ENCODE assay signal across 9 cellular contexts in the genomic region with DNA sequence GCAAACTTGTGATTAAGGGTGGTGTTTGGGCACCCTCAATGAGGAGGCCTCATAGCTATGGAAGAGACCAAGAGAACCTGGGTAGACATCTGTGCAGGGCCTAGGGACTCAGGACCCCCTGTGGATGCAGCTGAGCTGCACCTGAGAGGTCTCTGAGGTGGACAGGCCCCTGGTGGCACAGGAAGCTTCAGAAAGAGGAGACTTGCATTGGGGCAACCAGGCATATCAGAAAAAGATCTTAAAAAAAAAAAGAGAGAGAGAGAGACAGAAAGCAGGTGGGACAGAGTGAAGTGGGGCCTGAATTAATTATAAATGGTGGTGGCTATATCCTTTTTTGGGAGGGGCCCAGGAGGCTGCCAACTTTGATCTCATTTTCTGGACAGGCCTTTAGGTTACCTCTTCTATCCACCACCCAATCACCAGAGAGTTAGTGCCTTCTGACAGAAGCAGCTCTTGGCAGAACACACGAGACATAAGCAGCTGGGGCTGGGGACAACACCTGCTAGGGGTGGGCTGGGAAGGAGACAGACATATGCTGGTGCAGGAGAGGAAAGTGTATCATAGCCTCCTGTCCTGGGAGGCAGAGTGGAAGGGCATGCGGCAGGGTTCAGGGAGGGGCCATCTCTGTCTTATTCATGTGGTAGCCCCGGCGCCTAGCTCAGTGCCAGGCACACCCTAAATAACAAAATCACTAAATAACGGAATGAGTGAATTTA. TPM values are rescaled to one million over a fixed set of nuclear protein-coding genes. Genes with fewer than 3 reads are reported as not detected.
DNase-seq lines count a peak whose midpoint lies in the region; ATAC-seq and TF ChIP-seq lines count a peak whose summit lies in the region.
"Had no signal": no experiment of that assay in that cellular context is flagged by ENCODE, and none has a peak within 500 bp of the region (broad histone marks: within the 10 kb centered on the region; RNA-seq: fewer than 3 reads in every experiment).

No MANE protein-coding gene starts in this region.

- H3K27me3 Mint-ChIP-seq in CD4-positive, CD25-positive, alpha-beta regulatory T cell = peaks cover 6% of the 10 kb centered on the region
- peaks cover 0 to 6% (median 0%) of the 10 kb centered on the region in 5 donors for H3K27me3 Mint-ChIP-seq in naive thymus-derived CD4-positive, alpha-beta T cell
- peaks cover 7% of the 10 kb centered on the region for H3K27me3 Mint-ChIP-seq in endothelial cell (ENCODE audit: unreplicated experiment)
- peaks cover 5% of the 10 kb centered on the region for H3K27me3 Mint-ChIP-seq in T-helper 2 cell treated with Interferon-gamma antibody and Interleukin-4, amounts not matched to agents 5 μg/mL and 100 μg/mL, for 36 hours (ENCODE audit: low read depth)

- POLR2A ChIA-PET in naive thymus-derived CD4-positive, alpha-beta T cell (lab: Charles Lee) = interaction anchor here (0.7 to 3.6 kb wide), 6 partner anchors 9 to 111 kb away, joined by 3 to 27 read pairs (median 6); partner anchors contain the start of genes CTDSP2 and TSFM

- DNase-seq in CD4-positive, CD25-positive, alpha-beta regulatory T cell = no peak
- peak; percentile 88 for DNase-seq in NCI-H2029 (lab: John Stamatoyannopoulos, UW)
- DNase-seq in astrocyte of the spinal cord (ENCODE audit: low read depth, low spot score) = peak; percentile 27
- no peak for DNase-seq in naive thymus-derived CD4-positive, alpha-beta T cell
- no peak for DNase-seq in endothelial cell (ENCODE audit: low spot score)
- DNase-seq in NCI-H226 = no peak
- DNase-seq in T-helper 2 cell treated with Interferon-gamma antibody and Interleukin-4, amounts not matched to agents 5 μg/mL and 100 μg/mL, for 36 hours (ENCODE audit: low spot score) = no peak
- DNase-seq: occipital lobe had no signal

- no peak overlapping the region for H3K4me3 ChIP-seq in CD4-positive, CD25-positive, alpha-beta regulatory T cell (ENCODE audit: low read depth, low read length)
- no peak overlapping the region for H3K4me3 ChIP-seq in astrocyte of the spinal cord (ENCODE audit: low read depth, low read length)
- H3K4me3 ChIP-seq in naive thymus-derived CD4-positive, alpha-beta T cell (ENCODE audit: low read length) = no peak overlapping the region

- peak overlapping the region in 3 of 4 donors; percentile 41 to 75 (median 42) for H3K4me3 Mint-ChIP-seq in CD4-positive, CD25-positive, alpha-beta regulatory T cell
- peak overlapping the region in 9 of 10 donors; percentile 40 to 88 (median 64) for H3K4me3 Mint-ChIP-seq in naive thymus-derived CD4-positive, alpha-beta T cell
- H3K4me3 Mint-ChIP-seq in endothelial cell (ENCODE audit: unreplicated experiment) = no peak overlapping the region
- no peak overlapping the region for H3K4me3 Mint-ChIP-seq in T-helper 2 cell treated with Interferon-gamma antibody and Interleukin-4, amounts not matched to agents 5 μg/mL and 100 μg/mL, for 36 hours

- H3K4me1 Mint-ChIP-seq in CD4-positive, CD25-positive, alpha-beta regulatory T cell = peaks cover 12 to 55% (median 39%) of the 10 kb centered on the region in 4 donors
- peaks cover 32 to 58% (median 55%) of the 10 kb centered on the region in 7 donors for H3K4me1 Mint-ChIP-seq in naive thymus-derived CD4-positive, alpha-beta T cell
- peaks cover 51% of the 10 kb centered on the region for H3K4me1 Mint-ChIP-seq in endothelial cell (ENCODE audit: unreplicated experiment)
- peaks cover 46% of the 10 kb centered on the region for H3K4me1 Mint-ChIP-seq in T-helper 2 cell treated with Interferon-gamma antibody and Interleukin-4, amounts not matched to agents 5 μg/mL and 100 μg/mL, for 36 hours (ENCODE audit: low read depth)

- no peaks in the 10 kb centered on the region for H3K9me3 Mint-ChIP-seq in CD4-positive, CD25-positive, alpha-beta regulatory T cell
- no peaks in the 10 kb centered on the region for H3K9me3 Mint-ChIP-seq in naive thymus-derived CD4-positive, alpha-beta T cell
- no peaks in the 10 kb centered on the region for H3K9me3 Mint-ChIP-seq in endothelial cell (ENCODE audit: unreplicated experiment)
- H3K9me3 Mint-ChIP-seq in T-helper 2 cell treated with Interferon-gamma antibody and Interleukin-4, amounts not matched to agents 5 μg/mL and 100 μg/mL, for 36 hours = no peaks in the 10 kb centered on the region

- no peaks in the 10 kb centered on the region for H3K9me3 ChIP-seq in CD4-positive, CD25-positive, alpha-beta regulatory T cell (ENCODE audit: control insufficient read depth in 2 of 2, low read length in 2 of 2)
- H3K9me3 ChIP-seq in naive thymus-derived CD4-positive, alpha-beta T cell (ENCODE audit: control insufficient read depth in 2 of 3, low read length in 3 of 3) = no peaks in the 10 kb centered on the region

- H3K36me3 Mint-ChIP-seq in CD4-positive, CD25-positive, alpha-beta regulatory T cell = no peaks in the 10 kb centered on the region
- no peaks in the 10 kb centered on the region for H3K36me3 Mint-ChIP-seq in naive thymus-derived CD4-positive, alpha-beta T cell
- peaks cover 3% of the 10 kb centered on the region for H3K36me3 Mint-ChIP-seq in endothelial cell (ENCODE audit: low read depth, unreplicated experiment)
- H3K36me3 Mint-ChIP-seq in T-helper 2 cell treated with Interferon-gamma antibody and Interleukin-4, amounts not matched to agents 5 μg/mL and 100 μg/mL, for 36 hours (ENCODE audit: low read depth) = no peaks in the 10 kb centered on the region

- ATAC-seq in CD4-positive, CD25-positive, alpha-beta regulatory T cell (ENCODE audit: low read depth in 2 of 2) = no peak
- no peak for ATAC-seq in naive thymus-derived CD4-positive, alpha-beta T cell
- ATAC-seq in HG03520 (IDR thresholded peaks at IDR 0.05; ENCODE audit: unreplicated experiment) = no peak

- no peaks in the 10 kb centered on the region for H3K27me3 ChIP-seq in CD4-positive, CD25-positive, alpha-beta regulatory T cell (ENCODE audit: control insufficient read depth, insufficient read depth, low read length)
- H3K27me3 ChIP-seq in naive thymus-derived CD4-positive, alpha-beta T cell (ENCODE audit: control insufficient read depth in 2 of 2, insufficient read depth in 2 of 2, low read length in 2 of 2) = no peaks in the 10 kb centered on the region

- CTCF ChIA-PET in naive thymus-derived CD4-positive, alpha-beta T cell (lab: Charles Lee) = interaction anchor here (0.6 to 4.0 kb wide), 12 partner anchors 8 to 135 kb away, joined by 3 to 39 read pairs (median 9); partner anchors contain the start of gene CTDSP2

- peak overlapping the region; percentile 47 to 90 (median 81) for H3K27ac Mint-ChIP-seq in CD4-positive, CD25-positive, alpha-beta regulatory T cell
- peak overlapping the region; percentile 11 to 94 (median 63) for H3K27ac Mint-ChIP-seq in naive thymus-derived CD4-positive, alpha-beta T cell
- H3K27ac Mint-ChIP-seq in endothelial cell (ENCODE audit: unreplicated experiment) = no peak overlapping the region
- no peak overlapping the region for H3K27ac Mint-ChIP-seq in T-helper 2 cell treated with Interferon-gamma antibody and Interleukin-4, amounts not matched to agents 5 μg/mL and 100 μg/mL, for 36 hours

- TF ChIP-seq CTCF in astrocyte of the spinal cord (IDR thresholded peaks at IDR 0.05; ENCODE audit: low read depth, low read length) (no peak), endothelial cell (IDR thresholded peaks at IDR 0.05; ENCODE audit: unreplicated experiment) (no peak)

- in situ Hi-C loops in astrocyte of the spinal cord (cut with HindIII; ENCODE audit: low sequenced_read_pairs) = no loop called here

- H3K36me3 ChIP-seq in CD4-positive, CD25-positive, alpha-beta regulatory T cell (ENCODE audit: control insufficient read depth, insufficient read depth, low read length) = no peaks in the 10 kb centered on the region
- no peaks in the 10 kb centered on the region for H3K36me3 ChIP-seq in naive thymus-derived CD4-positive, alpha-beta T cell (ENCODE audit: control insufficient read depth in 2 of 3, insufficient read depth in 3 of 3, low read length in 3 of 3)

- H3K27ac ChIP-seq in CD4-positive, CD25-positive, alpha-beta regulatory T cell (ENCODE audit: insufficient read depth, low read length, poor library complexity, severe bottlenecking) = no peak overlapping the region
- no peak overlapping the region for H3K27ac ChIP-seq in naive thymus-derived CD4-positive, alpha-beta T cell (ENCODE audit: low read depth, low read length)

- intact Hi-C loops in naive thymus-derived CD4-positive, alpha-beta T cell (cut with micrococcal nuclease) = no loop called here

- peaks cover 49% of the 10 kb centered on the region for H3K4me1 ChIP-seq in CD4-positive, CD25-positive, alpha-beta regulatory T cell (ENCODE audit: control insufficient read depth, insufficient read depth, low read length, poor library complexity, severe bottlenecking)
- peaks cover 30 to 49% of the 10 kb centered on the region in 2 donors for H3K4me1 ChIP-seq in naive thymus-derived CD4-positive, alpha-beta T cell (ENCODE audit: control insufficient read depth in 2 of 2, insufficient read depth in 2 of 2, low read length in 2 of 2)

RNA-seq across cellular contexts. Expression of gene ATP23, which starts 46.6 kb away (rescaled TPM):
- 4.8 TPM for total RNA-seq in CD4-positive, CD25-positive, alpha-beta regulatory T cell
- polyA plus RNA-seq in CD4-positive, CD25-positive, alpha-beta regulatory T cell = 10 to 100 TPM; 16.2 to 40.7 (median 26.1) TPM
- total RNA-seq in naive thymus-derived CD4-positive, alpha-beta T cell = 10 to 100 TPM in 1 of 5 experiments, 1 to 10 TPM in 4; 7.2 to 12.3 (median 8.2) TPM
- polyA plus RNA-seq in naive thymus-derived CD4-positive, alpha-beta T cell = 10 to 100 TPM; 30.1 to 31.1 TPM
- 3.1 TPM for total RNA-seq in endothelial cell (ENCODE audit: unreplicated experiment)

RNA-seq across cellular contexts. Expression of gene CTDSP2, which starts 48.2 kb away (rescaled TPM):
- 121 TPM for total RNA-seq in CD4-positive, CD25-positive, alpha-beta regulatory T cell
- polyA plus RNA-seq in CD4-positive, CD25-positive, alpha-beta regulatory T cell = 10 to 100 TPM; 45.7 to 54.4 (median 52.5) TPM
- total RNA-seq in naive thymus-derived CD4-positive, alpha-beta T cell = 100 to 1,000 TPM; 124 to 295 (median 145) TPM
- 100 to 1,000 TPM in 1 of 2 donors, 10 to 100 TPM in 1; 86.9 to 110 TPM for polyA plus RNA-seq in naive thymus-derived CD4-positive, alpha-beta T cell
- total RNA-seq in endothelial cell (ENCODE audit: unreplicated experiment) = 181 TPM

Comparison
In these comparisons a context has a peak if more than half of its experiments do, and no peak if none do; other contexts are left out.
1. DNase-seq: peak in NCI-H2029 (single experiment) and astrocyte of the spinal cord (single experiment); none in CD4-positive, CD25-positive, alpha-beta regulatory T cell (0 of 3), naive thymus-derived CD4-positive, alpha-beta T cell (0 of 9), endothelial cell (single experiment), NCI-H226 (single experiment) and T-helper 2 cell treated with Interferon-gamma antibody and Interleukin-4, amounts not matched to agents 5 μg/mL and 100 μg/mL, for 36 hours (single experiment).
2. H3K27ac Mint-ChIP-seq: peak in CD4-positive, CD25-positive, alpha-beta regulatory T cell (3 of 3) and naive thymus-derived CD4-positive, alpha-beta T cell (9 of 9); none in endothelial cell (single experiment) and T-helper 2 cell treated with Interferon-gamma antibody and Interleukin-4, amounts not matched to agents 5 μg/mL and 100 μg/mL, for 36 hours (single experiment).
3. H3K4me3 Mint-ChIP-seq: peak in CD4-positive, CD25-positive, alpha-beta regulatory T cell (3 of 4) and naive thymus-derived CD4-positive, alpha-beta T cell (9 of 10); none in endothelial cell (single experiment) and T-helper 2 cell treated with Interferon-gamma antibody and Interleukin-4, amounts not matched to agents 5 μg/mL and 100 μg/mL, for 36 hours (single experiment).